Comparison of ENCODE assay signal across 27 cellular contexts in the genomic region with DNA sequence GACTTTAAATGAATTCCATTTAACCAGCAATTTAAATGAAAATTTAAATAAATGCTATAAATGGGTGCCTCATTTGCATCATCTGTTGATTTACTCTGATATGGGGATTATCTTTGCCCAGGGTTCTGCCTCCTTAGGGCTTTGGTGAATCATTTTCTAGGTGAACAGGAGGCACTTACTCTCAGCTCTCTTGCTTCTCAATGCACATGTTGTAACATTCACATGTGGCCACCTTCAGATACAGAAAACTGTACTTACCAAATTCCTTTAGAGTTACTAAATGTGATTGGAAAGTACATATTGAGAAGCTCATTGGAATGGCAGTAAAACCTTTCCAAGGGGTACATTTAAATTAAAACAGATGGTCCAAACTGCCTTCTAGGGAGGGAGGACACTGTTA. TPM values are rescaled to one million over a fixed set of nuclear protein-coding genes. Genes with fewer than 3 reads are reported as not detected.
"Had no signal": no experiment of that assay in that cellular context is flagged by ENCODE, and none has a peak within 500 bp of the region (broad histone marks: within the 10 kb centered on the region; RNA-seq: fewer than 3 reads in every experiment).

No MANE protein-coding gene starts in this region.

- ATAC-seq: activated CD4-positive, alpha-beta T cell treated with anti-CD3 and anti-CD28 coated beads for 36 hours; activated naive CD4-positive, alpha-beta T cell treated with anti-CD3 and anti-CD28 coated beads, Interleukin-2, amount 50 U/mL, for 72 hours; activated T-helper 17 cell treated with anti-CD3 and anti-CD28 coated beads, Interleukin-2, amount 50 U/mL, for 72 hours; left cardiac atrium; pancreas; right lobe of liver had no signal

- H3K36me3 ChIP-seq: adrenal gland, neutrophil, pancreas, right lobe of liver, upper lobe of left lung had no signal

- H3K27ac ChIP-seq: adrenal gland, neutrophil, pancreas, right lobe of liver, testis, upper lobe of left lung had no signal

- H3K27me3 ChIP-seq: adrenal gland, neutrophil, right lobe of liver, testis, upper lobe of left lung had no signal

- H3K4me1 ChIP-seq: adrenal gland, pancreas, right lobe of liver, testis, upper lobe of left lung had no signal

- DNase-seq: activated B cell treated with CpG ODN at 0.5 μM for 24 hours; activated CD4-positive, alpha-beta T cell treated with anti-CD3 and anti-CD28 coated beads for 36 hours; activated CD4-positive, alpha-beta T cell treated with anti-CD3 and anti-CD28 coated beads, Interleukin-2, amount 50 U/mL, for 4 hours; activated CD8-positive, alpha-beta memory T cell treated with anti-CD3 and anti-CD28 coated beads for 24 hours; activated CD8-positive, alpha-beta memory T cell treated with anti-CD3 and anti-CD28 coated beads, Interleukin-2, amount 50 U/mL, for 4 hours; activated T-cell treated with anti-CD3 and anti-CD28 coated beads, Interleukin-2, amount 50 U/mL, for 24 hours; adrenal gland; cerebellar nuclear complex; cortex of kidney; erythroblast; foreskin melanocyte; glutamatergic neuron; hippocampal formation; left cardiac atrium; pancreas; right lobe of liver; stimulated activated CD4-positive, alpha-beta T cell treated with anti-CD3 and anti-CD28 coated beads, Interleukin-2, amount 100 ng/mL, for 48 hours; stimulated activated CD8-positive, alpha-beta memory T cell treated with anti-CD3 and anti-CD28 coated beads, Interleukin-4, amount 100 ng/mL, for 48 hours; stimulated activated naive CD4-positive, alpha-beta T cell; T-helper 9 cell; testis; upper lobe of left lung had no signal

- H3K4me3 ChIP-seq: adrenal gland, pancreas, right lobe of liver, testis, upper lobe of left lung had no signal

- H3K9me3 ChIP-seq: adrenal gland, neutrophil, pancreas, right lobe of liver, testis, upper lobe of left lung had no signal

RNA-seq across cellular contexts. Expression of a gene that starts 20.8 kb away (rescaled TPM):
- total RNA-seq: activated B cell treated with CpG ODN at 0.5 μM for 24 hours; activated CD4-positive, alpha-beta T cell treated with anti-CD3 and anti-CD28 coated beads for 36 hours; activated naive CD4-positive, alpha-beta T cell treated with anti-CD3 and anti-CD28 coated beads, Interleukin-2, amount 50 U/mL, for 72 hours; activated T-helper 17 cell treated with anti-CD3 and anti-CD28 coated beads, Interleukin-2, amount 50 U/mL, for 72 hours; left cardiac atrium; liver; pancreas; right lobe of liver; T-helper 1 cell treated with Interleukin-12 subunit alpha and Interleukin-12 subunit beta and Interleukin-4 antibody, amounts not matched to agents 30 ng/mL and 1 ng/mL, for 36 hours had no signal
- polyA plus RNA-seq: liver had no signal
